Comparison of ENCODE assay signal across 33 cellular contexts in the genomic region with DNA sequence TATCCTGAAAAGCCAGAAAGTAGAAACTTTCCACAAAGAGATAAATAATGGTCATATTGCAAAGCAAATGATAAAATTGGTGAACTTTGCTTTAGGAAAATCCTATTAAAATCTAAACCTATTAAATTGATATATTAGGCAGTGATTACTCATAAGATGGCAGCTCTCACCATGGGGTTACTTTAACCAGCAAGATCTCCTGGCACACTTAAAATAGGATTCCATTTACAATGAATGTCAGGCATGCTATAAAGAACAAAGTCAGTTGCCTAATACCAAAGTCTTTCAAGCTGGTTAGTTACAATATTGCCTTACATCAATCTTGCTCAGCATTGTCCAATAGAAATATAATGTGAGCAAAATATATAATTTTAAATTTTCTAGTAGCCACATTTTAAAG.
DNase-seq lines count a peak whose midpoint lies in the region; TF ChIP-seq lines count a peak whose summit lies in the region.
"Had no signal": no experiment of that assay in that cellular context is flagged by ENCODE, and none has a peak within 500 bp of the region (broad histone marks: within the 10 kb centered on the region; RNA-seq: fewer than 3 reads in every experiment).

No MANE protein-coding gene starts in this region.

- DNase-seq in NCI-H446 treated with DMSO at 0.1 percent for 48 hours (lab: John Stamatoyannopoulos, UW) (peak; percentile 21), NCI-H446 (lab: John Stamatoyannopoulos, UW) (no peak), NCI-H82 (lab: John Stamatoyannopoulos, UW) (peak; percentile 21), NCI-H82 treated with DMSO at 0.1 percent for 48 hours (lab: John Stamatoyannopoulos, UW; ENCODE audit: unreplicated experiment) (no peak), A673 (ENCODE audit: low spot score) (peak; percentile 1), HEK293T (ENCODE audit: extremely low spot score) (no peak), head of caudate nucleus (no peak), retina (no peak)
- DNase-seq: 8988T; ACHN; AML-193; BE2C; C1 segment of cervical spinal cord; Caco-2; Calu3; CD4-positive, alpha-beta memory T cell; CD4-positive, alpha-beta T cell; CD4-positive, CD25-positive, alpha-beta regulatory T cell; CD8-positive, alpha-beta memory T cell; CD8-positive, alpha-beta T cell; COR-L47; DMS 273 treated with DMSO at 0.1 percent for 48 hours; DMS153; DMS53; DMS79; DMS79 treated with DMSO at 0.1 percent for 48 hours; DND-41; EL had no signal

- H3K36me3 ChIP-seq in A673 (ENCODE audit: insufficient read depth, low read length, poor library complexity, severe bottlenecking) = no peaks in the 10 kb centered on the region
- H3K36me3 ChIP-seq: BE2C; BLaER1; BLaER1 treated with 17β-estradiol and CSF1 and Interleukin-3, amounts not matched to agents 10 nM and 100 nM had no signal

- no peak overlapping the region for H3K4me3 ChIP-seq in A673 (ENCODE audit: low read depth, low read length, poor library complexity, severe bottlenecking)
- H3K4me3 ChIP-seq: A549; BLaER1; BLaER1 treated with 17β-estradiol and CSF1 and Interleukin-3, amounts not matched to agents 10 nM and 100 nM had no signal

- POLR2A ChIA-PET in A673 (lab: Charles Lee; ENCODE audit: low non-redundant PET) (no interaction called here), HEK293T (lab: Yijun Ruan, JAX) (no interaction called here)

- intact Hi-C loops in A673 (cut with micrococcal nuclease; ENCODE audit: unreplicated experiment) (no loop called here), head of caudate nucleus (cut with DNase I) (no loop called here)

- CTCF ChIA-PET in A673 (lab: Charles Lee) (no interaction called here), HEK293T (lab: Yijun Ruan, JAX) (no interaction called here)

- TF ChIP-seq CTCF in A673 (conservative IDR thresholded peaks at IDR 0.05; ENCODE audit: low read depth, low read length) = no peak

- no TSS peak for BruUV-seq in A673 (replicated peaks; lab: Mats Ljungman, UMichigan)

- H3K4me1 ChIP-seq in A673 (ENCODE audit: insufficient read depth, low read length, poor library complexity, severe bottlenecking) = no peaks in the 10 kb centered on the region
- H3K4me1 ChIP-seq: A549, BE2C, BLaER1, Caco-2 had no signal

- H3K27me3 ChIP-seq in A673 (replicated peaks; ENCODE audit: insufficient read depth, low read depth, low read length, poor library complexity) = peaks cover 4% of the 10 kb centered on the region
- H3K27me3 ChIP-seq: BE2C; BLaER1; BLaER1 treated with 17β-estradiol and CSF1 and Interleukin-3, amounts not matched to agents 10 nM and 100 nM had no signal

- no peak overlapping the region for H3K27ac ChIP-seq in A673 (ENCODE audit: low read depth, low read length, poor library complexity, severe bottlenecking)
- H3K27ac ChIP-seq: 22Rv1; A549; BLaER1; BLaER1 treated with 17β-estradiol and CSF1 and Interleukin-3, amounts not matched to agents 10 nM and 100 nM; C4-2B had no signal

- H3K9me3 ChIP-seq in A673 (ENCODE audit: low read depth, low read length, poor library complexity, severe bottlenecking) = no peaks in the 10 kb centered on the region
- H3K9me3 ChIP-seq: A549; BE2C; BLaER1; BLaER1 treated with 17β-estradiol and CSF1 and Interleukin-3, amounts not matched to agents 10 nM and 100 nM; Caco-2 had no signal

TF ChIP-seq in HEK293T, 16 proteins besides CTCF, POLR2A, EP300 and RAD21:
- TF ChIP-seq ELF4 (IDR thresholded peaks at IDR 0.05) = no peak
- TF ChIP-seq NFRKB (IDR thresholded peaks at IDR 0.05) = no peak
- TF ChIP-seq ZNF384 (IDR thresholded peaks at IDR 0.05) = no peak
- TF ChIP-seq, protein P1, sequence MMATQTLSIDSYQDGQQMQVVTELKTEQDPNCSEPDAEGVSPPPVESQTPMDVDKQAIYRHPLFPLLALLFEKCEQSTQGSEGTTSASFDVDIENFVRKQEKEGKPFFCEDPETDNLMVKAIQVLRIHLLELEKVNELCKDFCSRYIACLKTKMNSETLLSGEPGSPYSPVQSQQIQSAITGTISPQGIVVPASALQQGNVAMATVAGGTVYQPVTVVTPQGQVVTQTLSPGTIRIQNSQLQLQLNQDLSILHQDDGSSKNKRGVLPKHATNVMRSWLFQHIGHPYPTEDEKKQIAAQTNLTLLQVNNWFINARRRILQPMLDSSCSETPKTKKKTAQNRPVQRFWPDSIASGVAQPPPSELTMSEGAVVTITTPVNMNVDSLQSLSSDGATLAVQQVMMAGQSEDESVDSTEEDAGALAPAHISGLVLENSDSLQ (IDR thresholded peaks at IDR 0.05) = peak; percentile 66

Comparison
In these comparisons a context has a peak if more than half of its experiments do, and no peak if none do; other contexts are left out.
1. DNase-seq: peak in NCI-H446 treated with DMSO at 0.1 percent for 48 hours (single experiment), NCI-H82 (single experiment) and A673 (single experiment); none in NCI-H446 (0 of 2), NCI-H82 treated with DMSO at 0.1 percent for 48 hours (single experiment), HEK293T (single experiment), head of caudate nucleus (0 of 42) and retina (single experiment).